In genomic region chr14:100438271-100438670, GRCh38 we compare ENCODE assay signal across 34 cellular contexts.
DNase-seq lines count a peak whose midpoint lies in the region; ATAC-seq, FAIRE-seq and TF ChIP-seq lines count a peak whose summit lies in the region.
"Had no signal": no experiment of that assay in that cellular context is flagged by ENCODE, and none has a peak within 500 bp of the region (broad histone marks: within the 10 kb centered on the region; RNA-seq: fewer than 3 reads in every experiment).

No MANE protein-coding gene starts in this region.

- TF ChIP-seq RAD21 in A549 (conservative IDR thresholded peaks at IDR 0.05 in 1 of 2, IDR thresholded peaks at IDR 0.05 in 1 of 2) = no peak

- CTCF ChIA-PET in A549 (lab: Yijun Ruan, JAX) = interaction anchor here (0.8 to 13.7 kb wide), 14 partner anchors 10 to 1226 kb away, joined by 3 to 155 read pairs (median 28); no protein-coding TSS in a partner anchor
- CTCF ChIA-PET in HEK293 (lab: Yijun Ruan, JAX) = interaction anchor here (0.6 to 6.0 kb wide), 6 partner anchors 16 to 539 kb away, joined by 3 to 68 read pairs (median 4); no protein-coding TSS in a partner anchor

- ATAC-seq in A549 (no peak), SK-N-SH treated with all-trans-retinoic acid at 6 μM for 48 hours (no peak), HG02884 (IDR thresholded peaks at IDR 0.05; ENCODE audit: unreplicated experiment) (no peak), HG03045 (IDR thresholded peaks at IDR 0.05; ENCODE audit: unreplicated experiment) (no peak)
- ATAC-seq: gastrocnemius medialis; GM23338; naive thymus-derived CD4-positive, alpha-beta T cell; sciatic nerve had no signal

- no peaks in the 10 kb centered on the region for H3K36me3 ChIP-seq in HEK293 (ENCODE audit: control insufficient read depth in 2 of 2, insufficient read depth in 1 of 2, low read length in 2 of 2)
- H3K36me3 ChIP-seq in HAP-1 (replicated peaks) = no peaks in the 10 kb centered on the region
- H3K36me3 ChIP-seq: gastrocnemius medialis, MG63, neutrophil, Peyer's patch, tibial artery had no signal

- H3K4me1 ChIP-seq in A549 (peaks cover 63% of the 10 kb centered on the region), HEK293 (ENCODE audit: control insufficient read depth, insufficient read depth, low read length) (peaks cover 7% of the 10 kb centered on the region; the same call in 1 of the 2 replicates), HAP-1 (peaks cover 11% of the 10 kb centered on the region)

- DNase-seq in A549 (ENCODE audit: low read depth in 1 of 2, low spot score in 1 of 2) (no peak), ecto neural progenitor cell (ENCODE audit: low spot score) (peak; percentile 16), NCI-H446 (lab: John Stamatoyannopoulos, UW) (no peak), HAP-1 (ENCODE audit: low spot score in 2 of 2) (no peak)
- DNase-seq: ACHN; activated B cell treated with CpG ODN at 0.5 μM for 24 hours; activated CD4-positive, alpha-beta T cell treated with anti-CD3 and anti-CD28 coated beads, Interleukin-2, amount 50 U/mL, for 1 hour; activated naive CD8-positive, alpha-beta T cell treated with anti-CD3 and anti-CD28 coated beads, Interleukin-2, amount 50 U/mL, for 24 hours; activated T-cell treated with anti-CD3 and anti-CD28 coated beads, Interleukin-2, amount 50 U/mL, for 1 hour; CD8-positive, alpha-beta memory T cell; cerebellar nuclear complex; DMS53; gastrocnemius medialis; GF-D8; KBM-7; kidney glomerular epithelial cell; MG63; midbrain; naive thymus-derived CD4-positive, alpha-beta T cell; NCI-H1105 treated with DMSO at 0.1 percent for 48 hours; NCI-H2081; NCI-H2227 treated with DMSO at 0.1 percent for 48 hours; NCI-H69; Peyer's patch; SIG-M5; stimulated activated CD4-positive, alpha-beta T cell treated with anti-CD3 and anti-CD28 coated beads, Interleukin-2, amount 100 ng/mL, for 48 hours; tibial artery had no signal

- TF ChIP-seq CTCF in A549 (IDR thresholded peaks at IDR 0.05) (no peak), HEK293 (tag by site-specific recombination; IDR thresholded peaks at IDR 0.05) (no peak)

- no peaks in the 10 kb centered on the region for H3K27me3 ChIP-seq in HAP-1 (ENCODE audit: low read depth)
- H3K27me3 ChIP-seq: gastrocnemius medialis, MG63, neutrophil, Peyer's patch, tibial artery had no signal

- no peak for TF ChIP-seq EP300 in A549 (IDR thresholded peaks at IDR 0.05)

- POLR2A ChIA-PET in A549 (lab: Yijun Ruan, JAX) (interaction anchor here (2.2 to 2.5 kb wide), 2 partner anchors 38 to 53 kb away, joined by 7 to 10 read pairs; no protein-coding TSS in a partner anchor), HEK293 (lab: Yijun Ruan, JAX) (no interaction called here)

- H3K4me2 ChIP-seq in A549 = peak overlapping the region; percentile 60
- H3K4me2 ChIP-seq: GM23338 had no signal

- H3K27ac ChIP-seq in A549 = peak overlapping the region; percentile 70 to 83
- no peak overlapping the region for H3K27ac ChIP-seq in HEK293 (ENCODE audit: extremely low read depth, low read depth, low read length)
- H3K27ac ChIP-seq: gastrocnemius medialis, tibial artery had no signal

- FAIRE-seq in A549 (lab: Jason Lieb, UNC) = no peak

- H3K4me3 ChIP-seq in A549 (no peak overlapping the region), HEK293 (ENCODE audit: low read depth, low read length) (no peak overlapping the region), HAP-1 (no peak overlapping the region)
- H3K4me3 ChIP-seq: gastrocnemius medialis, GM23338, MG63, Peyer's patch, tibial artery had no signal

- no peak for TF ChIP-seq POLR2A in A549 (IDR thresholded peaks at IDR 0.05; ENCODE audit: low read length)

- in situ Hi-C loops in HAP-1 (cut with MboI; ENCODE audit: low sequenced_read_pairs) = no loop called here

- no peaks in the 10 kb centered on the region for H3K9me3 ChIP-seq in A549
- no peaks in the 10 kb centered on the region for H3K9me3 ChIP-seq in HEK293 (ENCODE audit: control insufficient read depth, insufficient read depth, low read depth, low read length)
- H3K9me3 ChIP-seq in HAP-1 = no peaks in the 10 kb centered on the region
- H3K9me3 ChIP-seq: gastrocnemius medialis, MG63, neutrophil, Peyer's patch, tibial artery had no signal

- 83% methylated on average over 5 of the region's 5 CpGs for WGBS in A549 (ENCODE audit: missing lambda C conversion rate)

TF ChIP-seq in A549, 52 proteins besides CTCF, POLR2A, EP300 and RAD21:
- no peak for TF ChIP-seq HOXA7 (CRISPR knock-in tag; IDR thresholded peaks at IDR 0.05)
- no peak for TF ChIP-seq HES2 (IDR thresholded peaks at IDR 0.05)
- TF ChIP-seq PHF8 (IDR thresholded peaks at IDR 0.05; ENCODE audit: borderline replicate concordance, low read depth) = no peak
- no peak for TF ChIP-seq CHD2 (IDR thresholded peaks at IDR 0.05; ENCODE audit: low read length, partially characterized antibody)
- no peak for TF ChIP-seq POLR2AphosphoS2 (conservative IDR thresholded peaks at IDR 0.05; ENCODE audit: low read length)
- no peak for TF ChIP-seq MAX (IDR thresholded peaks at IDR 0.05)
- TF ChIP-seq BHLHE40 (IDR thresholded peaks at IDR 0.05; ENCODE audit: low read depth, low read length) = no peak

TF ChIP-seq in HEK293, 187 proteins besides CTCF, POLR2A, EP300 and RAD21 (continues in another document):
- TF ChIP-seq, protein P1, sequence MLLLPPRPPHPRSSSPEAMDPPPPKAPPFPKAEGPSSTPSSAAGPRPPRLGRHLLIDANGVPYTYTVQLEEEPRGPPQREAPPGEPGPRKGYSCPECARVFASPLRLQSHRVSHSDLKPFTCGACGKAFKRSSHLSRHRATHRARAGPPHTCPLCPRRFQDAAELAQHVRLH (tag by site-specific recombination; IDR thresholded peaks at IDR 0.05) = no peak
- TF ChIP-seq EGR2 (tag by site-specific recombination; IDR thresholded peaks at IDR 0.05; ENCODE audit: low read depth) (peak; percentile 54; the same call in 1 of the 2 replicates), REST (tag by site-specific recombination; IDR thresholded peaks at IDR 0.05) (no peak), ZNF239 (tag by site-specific recombination; IDR thresholded peaks at IDR 0.05) (no peak), ZNF266 (tag by site-specific recombination; IDR thresholded peaks at IDR 0.05; ENCODE audit: low read depth) (no peak), ZNF747 (tag by site-specific recombination; IDR thresholded peaks at IDR 0.05) (no peak)

TF ChIP-seq in SK-N-SH treated with all-trans-retinoic acid at 6 μM for 48 hours, 23 proteins besides CTCF, POLR2A, EP300 and RAD21 (continues in another document):
- TF ChIP-seq OSR1 (CRISPR knock-in tag; IDR thresholded peaks at IDR 0.05) = no peak
- TF ChIP-seq SNAI2 (CRISPR knock-in tag; IDR thresholded peaks at IDR 0.05) = no peak
- TF ChIP-seq PATZ1 (CRISPR knock-in tag; IDR thresholded peaks at IDR 0.05; ENCODE audit: borderline replicate concordance) = peak; percentile 57; the same call in 1 of the 2 replicates
- no peak for TF ChIP-seq RARB (CRISPR knock-in tag; IDR thresholded peaks at IDR 0.05)
- TF ChIP-seq, protein P2, sequence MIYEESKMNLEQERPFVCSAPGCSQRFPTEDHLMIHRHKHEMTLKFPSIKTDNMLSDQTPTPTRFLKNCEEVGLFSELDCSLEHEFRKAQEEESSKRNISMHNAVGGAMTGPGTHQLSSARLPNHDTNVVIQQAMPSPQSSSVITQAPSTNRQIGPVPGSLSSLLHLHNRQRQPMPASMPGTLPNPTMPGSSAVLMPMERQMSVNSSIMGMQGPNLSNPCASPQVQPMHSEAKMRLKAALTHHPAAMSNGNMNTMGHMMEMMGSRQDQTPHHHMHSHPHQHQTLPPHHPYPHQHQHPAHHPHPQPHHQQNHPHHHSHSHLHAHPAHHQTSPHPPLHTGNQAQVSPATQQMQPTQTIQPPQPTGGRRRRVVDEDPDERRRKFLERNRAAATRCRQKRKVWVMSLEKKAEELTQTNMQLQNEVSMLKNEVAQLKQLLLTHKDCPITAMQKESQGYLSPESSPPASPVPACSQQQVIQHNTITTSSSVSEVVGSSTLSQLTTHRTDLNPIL (CRISPR knock-in tag; IDR thresholded peaks at IDR 0.05; ENCODE audit: low read depth) = no peak
- TF ChIP-seq ARNTL (CRISPR knock-in tag; IDR thresholded peaks at IDR 0.05; ENCODE audit: borderline replicate concordance, low read depth) = no peak
- no peak for TF ChIP-seq GLIS3 (CRISPR knock-in tag; IDR thresholded peaks at IDR 0.05)
- peak; percentile 89 for TF ChIP-seq ISL1 (CRISPR knock-in tag; IDR thresholded peaks at IDR 0.05)
- no peak for TF ChIP-seq PPARA (CRISPR knock-in tag; IDR thresholded peaks at IDR 0.05; ENCODE audit: borderline replicate concordance)
- no peak for TF ChIP-seq ZNF565 (CRISPR knock-in tag; conservative IDR thresholded peaks at IDR 0.05; ENCODE audit: low read depth)
- TF ChIP-seq CSDC2 (CRISPR knock-in tag; IDR thresholded peaks at IDR 0.05) = no peak
